27 cellular contexts compared by ENCODE assay signal in genomic region chr18:46214435-46214834, GRCh38.
"Had no signal": no experiment of that assay in that cellular context is flagged by ENCODE, and none has a peak within 500 bp of the region (broad histone marks: within the 10 kb centered on the region; RNA-seq: fewer than 3 reads in every experiment).

No MANE protein-coding gene starts in this region.

- H3K27ac Mint-ChIP-seq: mesothelial cell of epicardium; natural killer cell treated with Interleukin-12 subunit alpha and Interleukin-12 subunit beta and Interleukin-15 and Interleukin-18, amount 100 ng/mL, for 72 hours; progenitor cell of endocrine pancreas had no signal

- H3K4me3 ChIP-seq: esophagus squamous epithelium, heart right ventricle, left lung, mucosa of descending colon, right lobe of liver, thyroid gland had no signal

- H3K4me1 ChIP-seq: parathyroid adenoma, thyroid gland had no signal

- H3K4me1 Mint-ChIP-seq: neural crest cell had no signal

- H3K27me3 Mint-ChIP-seq: effector memory CD8-positive, alpha-beta T cell; naive B cell; natural killer cell treated with Interleukin-12 subunit alpha and Interleukin-12 subunit beta and Interleukin-15 and Interleukin-18, amount 100 ng/mL, for 72 hours; progenitor cell of endocrine pancreas had no signal

- H3K4me3 Mint-ChIP-seq: effector memory CD8-positive, alpha-beta T cell; mesothelial cell of epicardium; naive B cell; natural killer cell treated with Interleukin-12 subunit alpha and Interleukin-12 subunit beta and Interleukin-15 and Interleukin-18, amount 100 ng/mL, for 72 hours; neural crest cell had no signal

- H3K27me3 ChIP-seq: esophagus squamous epithelium, heart right ventricle, left lung, right lobe of liver, thyroid gland had no signal

- H3K9me3 ChIP-seq: esophagus squamous epithelium, heart right ventricle, left lung, mucosa of descending colon, right lobe of liver, thyroid gland had no signal

- H3K27ac ChIP-seq: esophagus squamous epithelium, heart right ventricle, left lung, parathyroid adenoma, right lobe of liver, thyroid gland had no signal

- H3K9me3 Mint-ChIP-seq: effector memory CD8-positive, alpha-beta T cell; mesothelial cell of epicardium; naive B cell; natural killer cell treated with Interleukin-12 subunit alpha and Interleukin-12 subunit beta and Interleukin-15 and Interleukin-18, amount 100 ng/mL, for 72 hours; neural crest cell had no signal

- DNase-seq: cortex of kidney; effector memory CD8-positive, alpha-beta T cell; erythroblast; esophagus squamous epithelium; foreskin melanocyte; glutamatergic neuron; heart right ventricle; hippocampal formation; left cardiac atrium; left lung; mesenchymal stem cell; mucosa of descending colon; naive B cell; right lobe of liver; small intestine; stimulated activated CD4-positive, alpha-beta T cell treated with anti-CD3 and anti-CD28 coated beads, Interleukin-12 subunit alpha, Interleukin-12 subunit beta, amount 100 ng/mL, for 4 hours; stimulated activated CD4-positive, alpha-beta T cell treated with anti-CD3 and anti-CD28 coated beads, Interleukin-1b, Interleukin-23, amount 100 ng/mL, for 48 hours; stimulated activated CD4-positive, alpha-beta T cell treated with anti-CD3 and anti-CD28 coated beads, Interleukin-4, amount 100 ng/mL, for 1 hour; stimulated activated CD8-positive, alpha-beta memory T cell treated with anti-CD3 and anti-CD28 coated beads, Interleukin-4, amount 100 ng/mL, for 48 hours; stimulated activated naive CD4-positive, alpha-beta T cell treated with Interleukin-2 at 50 U/mL for 16 hours; thyroid gland; trophoblast cell had no signal

- ATAC-seq: effector memory CD8-positive, alpha-beta T cell; heart right ventricle; left cardiac atrium; left lung; mucosa of descending colon; natural killer cell treated with Interleukin-12 subunit alpha and Interleukin-12 subunit beta and Interleukin-15 and Interleukin-18, amount 100 ng/mL, for 72 hours; right lobe of liver had no signal
